10 cellular contexts compared by ENCODE assay signal in the genomic region with DNA sequence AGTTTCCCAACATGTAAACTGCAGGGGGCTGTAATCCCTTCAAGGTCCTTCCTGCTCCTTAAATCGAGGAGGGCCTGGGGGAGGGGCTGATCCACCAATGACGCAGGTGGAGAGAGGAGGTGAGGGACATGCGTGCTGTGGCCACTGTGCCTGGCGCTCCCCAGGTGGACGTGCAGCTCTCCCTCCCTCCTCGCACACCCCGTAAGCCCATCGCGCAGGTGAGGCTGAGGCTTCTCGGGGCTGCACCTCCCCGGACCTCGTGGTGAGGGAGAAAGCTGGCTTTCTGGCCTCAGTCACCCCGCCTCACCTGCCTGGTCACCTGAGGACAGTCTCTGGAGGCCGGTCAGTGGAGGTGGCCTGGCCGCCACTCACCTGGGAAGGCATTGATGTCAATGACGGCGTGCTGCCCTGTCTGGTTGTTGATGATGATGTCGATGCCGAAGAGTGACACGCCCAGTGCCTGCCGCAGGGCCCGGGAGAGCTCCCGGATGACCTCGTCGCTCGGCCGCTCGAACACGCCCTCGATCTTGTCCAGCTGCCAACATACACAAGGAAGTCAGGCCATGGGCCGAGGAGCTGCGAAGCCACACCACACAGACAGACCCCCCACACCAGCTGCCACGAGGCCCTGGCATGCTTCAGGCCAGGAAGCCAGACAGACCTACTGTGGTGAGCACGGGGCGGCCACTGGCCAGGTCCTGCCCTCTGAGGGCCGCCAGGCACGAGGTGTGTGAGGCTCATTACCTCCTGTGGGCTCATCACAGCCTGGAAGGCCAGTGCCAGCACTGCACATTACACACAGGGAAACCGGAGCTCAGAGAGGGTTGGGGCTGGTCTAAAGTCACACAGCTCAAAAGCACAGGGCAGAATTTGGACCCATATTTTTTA. TPM values are rescaled to one million over a fixed set of nuclear protein-coding genes. Genes with fewer than 3 reads are reported as not detected.
A peak's percentile ranks its signal among the peaks of the same experiment; 100 is the strongest.
DNase-seq lines count a peak whose midpoint lies in the region; ATAC-seq, FAIRE-seq and TF ChIP-seq lines count a peak whose summit lies in the region.
"Had no signal": no experiment of that assay in that cellular context is flagged by ENCODE, and none has a peak within 500 bp of the region (broad histone marks: within the 10 kb centered on the region; RNA-seq: fewer than 3 reads in every experiment).

No MANE protein-coding gene starts in this region.

- no peaks in the 10 kb centered on the region for H4K20me1 ChIP-seq in endothelial cell of umbilical vein (replicated peaks; ENCODE audit: control insufficient read depth, extremely low read depth, insufficient read depth, low read length)

- H3K27me3 ChIP-seq in endothelial cell of umbilical vein (ENCODE audit: control insufficient read depth in 2 of 2, insufficient read depth in 2 of 2, low read length in 2 of 2): no peaks in the 10 kb centered on the region
- H3K27me3 ChIP-seq in mucosa of rectum (ENCODE audit: control insufficient read depth in 2 of 2, insufficient read depth in 2 of 2, low read length in 2 of 2): no peaks in the 10 kb centered on the region
- H3K27me3 ChIP-seq: ascending aorta had no signal

- no peak overlapping the region for H3K9ac ChIP-seq in endothelial cell of umbilical vein (replicated peaks; ENCODE audit: extremely low read depth, insufficient read depth, low read length)
- peak overlapping the region in 1 of 2 donors; percentile 59 for H3K9ac ChIP-seq in mucosa of rectum (ENCODE audit: low read depth in 1 of 2, low read length in 2 of 2)

- DNase-seq in COLO668 (lab: John Stamatoyannopoulos, UW; ENCODE audit: unreplicated experiment) (peak; percentile 90), NCI-H774 (lab: John Stamatoyannopoulos, UW) (peak; percentile 28), endothelial cell of umbilical vein (ENCODE audit: low read depth, low spot score) (peak; percentile 70), NCI-H146 (lab: John Stamatoyannopoulos, UW) (no peak), HEK293T (ENCODE audit: extremely low spot score) (no peak)
- DNase-seq: naive B cell had no signal

- no peak overlapping the region for H3K4me2 ChIP-seq in endothelial cell of umbilical vein (ENCODE audit: insufficient read depth, low read length)

- dilution Hi-C loops in endothelial cell of umbilical vein (cut with MboI; ENCODE audit: extremely low pct_ligation_motif_present, low sequenced_read_pairs): no loop called here

- H2AFZ ChIP-seq in endothelial cell of umbilical vein (ENCODE audit: low read depth, low read length): peak overlapping the region; percentile 33

- ATAC-seq in GM21723 (IDR thresholded peaks at IDR 0.05; ENCODE audit: unreplicated experiment) (no peak), HG03432 (IDR thresholded peaks at IDR 0.05; ENCODE audit: unreplicated experiment) (no peak)

- H3K9me1 ChIP-seq in endothelial cell of umbilical vein (replicated peaks; ENCODE audit: control insufficient read depth, extremely low read depth, insufficient read depth, low read length): no peaks in the 10 kb centered on the region

- H3K4me3 ChIP-seq in endothelial cell of umbilical vein (replicated peaks in 1 of 3; ENCODE audit: insufficient read depth in 1 of 3, low read depth in 1 of 3, low read length in 3 of 3) (no peak overlapping the region), mucosa of rectum (ENCODE audit: low read length in 2 of 2) (no peak overlapping the region)
- H3K4me3 ChIP-seq: ascending aorta had no signal

- H3K79me2 ChIP-seq in endothelial cell of umbilical vein (ENCODE audit: control insufficient read depth, insufficient read depth, low read length): no peaks in the 10 kb centered on the region

- peaks cover 5% of the 10 kb centered on the region for H3K4me1 ChIP-seq in endothelial cell of umbilical vein (ENCODE audit: control insufficient read depth, extremely low read depth, insufficient read depth, low read length)
- H3K4me1 ChIP-seq in mucosa of rectum (ENCODE audit: control insufficient read depth in 2 of 2, insufficient read depth in 2 of 2, low read length in 2 of 2): peaks cover 2 to 9% of the 10 kb centered on the region in 2 donors
- H3K4me1 ChIP-seq: ascending aorta had no signal

- H3K9me3 ChIP-seq in endothelial cell of umbilical vein (replicated peaks; ENCODE audit: control insufficient read depth, insufficient read depth, low read length) (no peaks in the 10 kb centered on the region), mucosa of rectum (ENCODE audit: control insufficient read depth in 2 of 2, low read length in 2 of 2) (no peaks in the 10 kb centered on the region)
- H3K9me3 ChIP-seq: ascending aorta had no signal

- peak; percentile 89 for FAIRE-seq in endothelial cell of umbilical vein (lab: Jason Lieb, UNC)

- no TSS peak for BruUV-seq in endothelial cell of umbilical vein (replicated peaks; lab: Mats Ljungman, UMichigan)

- no peak for TF ChIP-seq POLR2A in endothelial cell of umbilical vein (IDR thresholded peaks at IDR 0.05; ENCODE audit: low read depth, low read length)

- POLR2A ChIA-PET in endothelial cell of umbilical vein (lab: Charles Lee): no interaction called here
- POLR2A ChIA-PET in HEK293T (lab: Yijun Ruan, JAX): no interaction called here

- H3K27ac ChIP-seq in endothelial cell of umbilical vein (ENCODE audit: insufficient read depth, low read depth, low read length): no peak overlapping the region
- peak overlapping the region; percentile 63 to 71 for H3K27ac ChIP-seq in mucosa of rectum (ENCODE audit: low read depth in 2 of 2, low read length in 2 of 2)
- H3K27ac ChIP-seq: ascending aorta had no signal

- TF ChIP-seq CTCF in endothelial cell of umbilical vein (IDR thresholded peaks at IDR 0.05; ENCODE audit: extremely low read depth in 1 of 2, insufficient read depth in 1 of 2, low read depth in 1 of 2, low read length in 2 of 2): no peak

- H3K36me3 ChIP-seq in endothelial cell of umbilical vein (ENCODE audit: control insufficient read depth in 2 of 2, extremely low read depth in 1 of 2, insufficient read depth in 2 of 2, low read length in 2 of 2) (no peaks in the 10 kb centered on the region), mucosa of rectum (ENCODE audit: control insufficient read depth in 2 of 2, insufficient read depth in 2 of 2, low read length in 2 of 2) (peaks cover 55% of the 10 kb centered on the region in 2 donors)

- intact Hi-C loops in endothelial cell of umbilical vein (cut with micrococcal nuclease): no loop called here

- CTCF ChIA-PET in endothelial cell of umbilical vein (lab: Charles Lee) (interaction anchor here (0.6 to 3.4 kb wide), 8 partner anchors 16 to 231 kb away, joined by 3 to 15 read pairs (median 5); no protein-coding TSS in a partner anchor), HEK293T (lab: Yijun Ruan, JAX) (no interaction called here)

TF ChIP-seq in endothelial cell of umbilical vein, 7 proteins besides CTCF, POLR2A, EP300 and RAD21:
- TF ChIP-seq EZH2 (IDR thresholded peaks at IDR 0.05; ENCODE audit: borderline replicate concordance, low read depth, low read length, severe bottlenecking) (no peak), JUN (IDR thresholded peaks at IDR 0.05; ENCODE audit: borderline replicate concordance, insufficient read depth, insufficient read length, low read depth) (no peak), MYC (IDR thresholded peaks at IDR 0.05; ENCODE audit: low read depth, low read length) (peak; percentile 78), POLR2AphosphoS5 (IDR thresholded peaks at IDR 0.05; ENCODE audit: insufficient read depth, low read depth, low read length) (peak; percentile 79), FOS (IDR thresholded peaks at IDR 0.05; ENCODE audit: borderline replicate concordance, insufficient read depth, low read length) (no peak)
- TF ChIP-seq, protein P1, sequence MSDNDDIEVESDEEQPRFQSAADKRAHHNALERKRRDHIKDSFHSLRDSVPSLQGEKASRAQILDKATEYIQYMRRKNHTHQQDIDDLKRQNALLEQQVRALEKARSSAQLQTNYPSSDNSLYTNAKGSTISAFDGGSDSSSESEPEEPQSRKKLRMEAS (IDR thresholded peaks at IDR 0.05; ENCODE audit: insufficient read depth, insufficient read length): peak; percentile 47

TF ChIP-seq in HEK293T, 16 proteins besides CTCF, POLR2A, EP300 and RAD21:
- TF ChIP-seq HDGF (IDR thresholded peaks at IDR 0.05; ENCODE audit: borderline replicate concordance): no peak
- TF ChIP-seq FOXA1 (IDR thresholded peaks at IDR 0.05): no peak
- TF ChIP-seq ELF4 (IDR thresholded peaks at IDR 0.05): no peak
- no peak for TF ChIP-seq FOXK2 (IDR thresholded peaks at IDR 0.05)

RNA-seq across cellular contexts. Expression of gene CHGA, which starts 23.3 kb away (rescaled TPM):
- total RNA-seq in endothelial cell of umbilical vein: not detected in 2 replicates
- not detected in 2 replicates for polyA plus RNA-seq in endothelial cell of umbilical vein
- polyA plus RNA-seq in endothelial cell of umbilical vein (2011; cell fraction: cytosol; rRNA removed): not detected in 2 replicates
- not detected in 2 replicates for polyA plus RNA-seq in endothelial cell of umbilical vein (2011; cell fraction: nucleus; rRNA removed)
- not detected in 2 replicates for polyA plus RNA-seq in endothelial cell of umbilical vein (2012)
- not detected in 2 replicates for polyA minus RNA-seq in endothelial cell of umbilical vein
- polyA minus RNA-seq in endothelial cell of umbilical vein (2011; cell fraction: cytosol; rRNA and poly(A)+ RNA removed): not detected
- not detected in 2 replicates for polyA minus RNA-seq in endothelial cell of umbilical vein (2011; cell fraction: nucleus; rRNA and poly(A)+ RNA removed)

Comparison
In these comparisons a context has a peak if more than half of its experiments do, and no peak if none do; other contexts are left out.
1. DNase-seq: peak in COLO668 (single experiment), NCI-H774 (single experiment) and endothelial cell of umbilical vein (single experiment); none in NCI-H146 (single experiment) and HEK293T (single experiment).